In the genomic region with DNA sequence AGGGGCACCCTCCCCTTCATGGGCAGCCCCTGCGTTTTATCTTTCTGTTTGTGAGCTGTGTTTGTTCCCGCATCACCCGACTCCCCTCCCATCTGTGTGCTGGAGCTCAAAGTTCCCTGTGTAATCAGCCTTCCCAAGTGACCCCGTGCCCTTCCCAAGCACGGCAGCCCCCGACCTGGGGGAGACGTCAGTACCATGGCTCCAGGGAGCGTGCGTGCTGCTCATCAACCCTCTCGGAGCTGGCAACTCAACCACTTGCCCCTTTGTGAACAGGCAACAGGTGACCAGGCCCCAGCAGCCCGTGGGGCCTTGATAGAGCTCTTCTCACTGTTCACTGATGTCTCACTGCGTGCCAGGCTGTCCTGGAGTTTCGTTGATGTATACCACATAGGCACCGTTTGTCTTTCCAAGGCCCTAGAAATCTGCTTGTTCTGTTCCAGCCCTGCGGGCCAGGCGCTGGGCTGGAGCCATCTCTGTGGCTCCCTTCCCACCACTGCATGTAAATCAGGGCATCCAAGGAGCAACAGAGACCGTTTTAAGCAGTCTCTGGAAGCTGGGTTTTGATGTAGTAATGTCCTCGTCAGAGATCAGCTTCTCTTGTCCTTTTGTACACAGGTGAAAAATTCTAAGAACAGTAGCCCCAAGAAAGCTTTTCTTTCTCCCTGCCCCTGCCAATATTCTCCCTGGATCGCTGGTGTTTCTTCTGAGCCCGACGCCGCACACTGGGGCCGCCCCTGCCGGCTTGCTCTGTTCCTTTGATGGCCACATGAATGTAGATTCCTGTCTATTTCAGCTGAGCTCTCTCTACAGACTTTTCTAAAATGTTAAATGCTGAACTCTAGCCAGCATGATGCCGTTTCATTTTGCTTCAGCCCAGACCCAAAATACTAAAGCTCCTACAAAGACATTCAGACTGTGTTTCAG, we compare ENCODE assay signal across 13 cellular contexts.
DNase-seq lines count a peak whose midpoint lies in the region; TF ChIP-seq lines count a peak whose summit lies in the region.
"Had no signal": no experiment of that assay in that cellular context is flagged by ENCODE, and none has a peak within 500 bp of the region (broad histone marks: within the 10 kb centered on the region; RNA-seq: fewer than 3 reads in every experiment).

No MANE protein-coding gene starts in this region.

- intact Hi-C loops in uterus (cut with DNase I; ENCODE audit: low total_unique reads) = no loop called here
- intact Hi-C loops in thyroid gland (cut with DNase I) = loop anchor here (5.0 kb wide), 1 partner anchor 188 kb away; no protein-coding TSS in a partner anchor

- no peaks in the 10 kb centered on the region for H3K27me3 ChIP-seq in cardiac muscle cell
- H3K27me3 ChIP-seq in osteoblast (ENCODE audit: insufficient read depth, low read length) = peaks cover 3% of the 10 kb centered on the region
- H3K27me3 ChIP-seq in uterus = no peaks in the 10 kb centered on the region
- H3K27me3 ChIP-seq in thyroid gland = no peaks in the 10 kb centered on the region

- TF ChIP-seq CTCF in cardiac muscle cell (IDR thresholded peaks at IDR 0.05; ENCODE audit: low read depth, low read length) (no peak), osteoblast (IDR thresholded peaks at IDR 0.05; ENCODE audit: extremely low read depth, low read depth, low read length) (no peak), uterus (IDR thresholded peaks at IDR 0.05) (no peak), thyroid gland (IDR thresholded peaks at IDR 0.05) (no peak)

- peak; percentile 5 for DNase-seq in SIG-M5 treated with dmso at 0.1 percent for 504 hours (lab: John Stamatoyannopoulos, UW; ENCODE audit: unreplicated experiment)
- DNase-seq in SIG-M5 (lab: John Stamatoyannopoulos, UW) = no peak
- peak; percentile 11 to 19 for DNase-seq in cardiac muscle cell (ENCODE audit: low read depth in 1 of 2, low spot score in 1 of 2)
- no peak for DNase-seq in osteoblast (ENCODE audit: insufficient read length, low spot score, missing footprints)
- DNase-seq in uterus = peak in 1 of 2 donors; percentile 21
- DNase-seq in NCI-H226 = no peak
- DNase-seq in thyroid gland = no peak
- no peak for DNase-seq in COLO668 (lab: John Stamatoyannopoulos, UW; ENCODE audit: unreplicated experiment)
- DNase-seq: 8988T; activated T-cell treated with anti-CD3 and anti-CD28 coated beads, Interleukin-2, amount 50 U/mL, for 1 hour; KBM-7; NCI-H510A treated with DMSO at 0.1 percent for 48 hours; T-helper 2 cell had no signal

- peak overlapping the region; percentile 75 for H3K4me2 ChIP-seq in osteoblast (ENCODE audit: insufficient read depth, low read length)

- H3K9me3 ChIP-seq in cardiac muscle cell (ENCODE audit: low read depth) (no peaks in the 10 kb centered on the region), osteoblast (ENCODE audit: low read depth, low read length) (no peaks in the 10 kb centered on the region), uterus (no peaks in the 10 kb centered on the region), thyroid gland (no peaks in the 10 kb centered on the region)

- H4K20me1 ChIP-seq in osteoblast (ENCODE audit: insufficient read depth, low read length) = no peaks in the 10 kb centered on the region

- no peak for TF ChIP-seq POLR2A in uterus (IDR thresholded peaks at IDR 0.05)
- TF ChIP-seq POLR2A in thyroid gland (IDR thresholded peaks at IDR 0.05) = no peak

- H3K4me1 ChIP-seq in cardiac muscle cell (ENCODE audit: low read depth) (peaks cover 14% of the 10 kb centered on the region), osteoblast (ENCODE audit: insufficient read depth, low read length) (no peaks in the 10 kb centered on the region), uterus (peaks cover 0 to 4% of the 10 kb centered on the region in 2 donors), thyroid gland (peaks cover 6 to 8% of the 10 kb centered on the region in 2 donors)

- H2AFZ ChIP-seq in osteoblast (ENCODE audit: low read length) = peak overlapping the region; percentile 82

- H3K79me2 ChIP-seq in osteoblast (ENCODE audit: insufficient read depth, low read length) = no peaks in the 10 kb centered on the region

- H3K27ac ChIP-seq in cardiac muscle cell (no peak overlapping the region), osteoblast (ENCODE audit: low read depth, low read length) (no peak overlapping the region), uterus (peak overlapping the region; percentile 73 to 82), thyroid gland (no peak overlapping the region)

- H3K4me3 ChIP-seq in cardiac muscle cell (no peak overlapping the region), osteoblast (ENCODE audit: insufficient read depth, low read length) (peak overlapping the region; percentile 67), uterus (peak overlapping the region; percentile 2 to 26), thyroid gland (replicated peaks in 1 of 3) (no peak overlapping the region)

- WGBS in thyroid gland, 2 donors = 73% methylated on average over 24 to 25 of the region's 25 CpGs

- H3K36me3 ChIP-seq in cardiac muscle cell (no peaks in the 10 kb centered on the region), osteoblast (ENCODE audit: insufficient read depth, low read length) (no peaks in the 10 kb centered on the region), uterus (no peaks in the 10 kb centered on the region), thyroid gland (no peaks in the 10 kb centered on the region)

Comparison
In these comparisons a context has a peak if more than half of its experiments do, and no peak if none do; other contexts are left out.
1. DNase-seq: peak in SIG-M5 treated with dmso at 0.1 percent for 504 hours (single experiment) and cardiac muscle cell (2 of 2); none in SIG-M5 (single experiment), osteoblast (single experiment), NCI-H226 (single experiment), thyroid gland (0 of 2) and COLO668 (single experiment).
2. H3K27ac ChIP-seq: peak in uterus (2 of 2); none in cardiac muscle cell (single experiment), osteoblast (single experiment) and thyroid gland (0 of 3).
3. H3K4me3 ChIP-seq: peak in osteoblast (single experiment) and uterus (2 of 2); none in cardiac muscle cell (single experiment) and thyroid gland (0 of 3).